ENCODE assay signal across 8 cellular contexts in genomic region chr14:23468704-23469126, GRCh38. TPM values are rescaled to one million over a fixed set of nuclear protein-coding genes. Genes with fewer than 3 reads are reported as not detected.
DNase-seq lines count a peak whose midpoint lies in the region; ATAC-seq and TF ChIP-seq lines count a peak whose summit lies in the region.

No MANE protein-coding gene starts in this region.

- peak overlapping the region; percentile 81 for H3K4me3 ChIP-seq in BLaER1
- H3K4me3 ChIP-seq in KMS-11 (IDR thresholded peaks at IDR 0.05; ENCODE audit: insufficient read depth, low read depth, low read length), result no peak overlapping the region
- H3K4me3 ChIP-seq in endocrine pancreas (ENCODE audit: control insufficient read depth, insufficient read depth, low read length), result peak overlapping the region; percentile 97
- H3K4me3 ChIP-seq in naive thymus-derived CD4-positive, alpha-beta T cell (ENCODE audit: low read length), result peak overlapping the region; percentile 55

- no peaks in the 10 kb centered on the region for H3K9me3 ChIP-seq in BLaER1
- H3K9me3 ChIP-seq in endocrine pancreas (ENCODE audit: control insufficient read depth, low read length), result no peaks in the 10 kb centered on the region
- H3K9me3 ChIP-seq in naive thymus-derived CD4-positive, alpha-beta T cell (ENCODE audit: control insufficient read depth in 2 of 3, low read length in 3 of 3), result no peaks in the 10 kb centered on the region

- no peak overlapping the region for H3K4me3 Mint-ChIP-seq in naive thymus-derived CD4-positive, alpha-beta T cell
- no peak overlapping the region for H3K4me3 Mint-ChIP-seq in chondrocyte (ENCODE audit: unreplicated experiment)

- no peak overlapping the region for H3K27ac Mint-ChIP-seq in naive thymus-derived CD4-positive, alpha-beta T cell
- no peak overlapping the region for H3K27ac Mint-ChIP-seq in chondrocyte (ENCODE audit: unreplicated experiment)

- H3K27me3 ChIP-seq in BLaER1, result no peaks in the 10 kb centered on the region
- H3K27me3 ChIP-seq in KMS-11 (ENCODE audit: insufficient read depth, low read depth), result no peaks in the 10 kb centered on the region
- no peaks in the 10 kb centered on the region for H3K27me3 ChIP-seq in endocrine pancreas (ENCODE audit: control insufficient read depth, insufficient read depth, low read length)
- H3K27me3 ChIP-seq in naive thymus-derived CD4-positive, alpha-beta T cell (ENCODE audit: control insufficient read depth in 2 of 2, insufficient read depth in 2 of 2, low read length in 2 of 2), result no peaks in the 10 kb centered on the region

- H3K9ac ChIP-seq in BLaER1 (no peak overlapping the region), KMS-11 (no peak overlapping the region), endocrine pancreas (ENCODE audit: control insufficient read depth, insufficient read depth, low read length) (no peak overlapping the region)

- H3K27ac ChIP-seq in BLaER1, result no peak overlapping the region; the same call in 1 of the 2 replicates
- H3K27ac ChIP-seq in KMS-11, result 0 out of 2 replicates have a peak overlapping the region, but pooled peaks have one; percentile 62
- H3K27ac ChIP-seq in naive thymus-derived CD4-positive, alpha-beta T cell (ENCODE audit: low read depth, low read length), result peak overlapping the region; percentile 94

- no peaks in the 10 kb centered on the region for H3K9me3 Mint-ChIP-seq in naive thymus-derived CD4-positive, alpha-beta T cell
- no peaks in the 10 kb centered on the region for H3K9me3 Mint-ChIP-seq in chondrocyte (ENCODE audit: low read depth)

- intact Hi-C loops in naive thymus-derived CD4-positive, alpha-beta T cell (cut with micrococcal nuclease), result loop anchor here (1.0 to 10.0 kb wide), 20 partner anchors 10 to 1206 kb away; partner anchors contain the start of genes ACIN1 (in 2 of the 2), C14orf119 (in 2 of the 2), PABPN1 (in 2 of the 2) and ZFHX2 (in 2 of the 2)

- no peaks in the 10 kb centered on the region for H3K27me3 Mint-ChIP-seq in naive thymus-derived CD4-positive, alpha-beta T cell
- H3K27me3 Mint-ChIP-seq in chondrocyte (ENCODE audit: low read depth), result no peaks in the 10 kb centered on the region

- no peaks in the 10 kb centered on the region for H3K79me2 ChIP-seq in KMS-11 (ENCODE audit: insufficient read depth, low read depth)

- H3K36me3 ChIP-seq in BLaER1, result peaks cover 32% of the 10 kb centered on the region
- no peaks in the 10 kb centered on the region for H3K36me3 ChIP-seq in KMS-11 (ENCODE audit: insufficient read depth)
- H3K36me3 ChIP-seq in endocrine pancreas (ENCODE audit: control insufficient read depth, insufficient read depth, low read length), result no peaks in the 10 kb centered on the region
- H3K36me3 ChIP-seq in naive thymus-derived CD4-positive, alpha-beta T cell (ENCODE audit: control insufficient read depth in 2 of 3, insufficient read depth in 3 of 3, low read length in 3 of 3), result peaks cover 0 to 26% (median 10%) of the 10 kb centered on the region in 3 experiments

- CTCF ChIA-PET in naive thymus-derived CD4-positive, alpha-beta T cell (lab: Charles Lee), result interaction anchor here (0.6 to 1.5 kb wide), 2 partner anchors 94 to 353 kb away, joined by 3 to 5 read pairs; no protein-coding TSS in a partner anchor

- TF ChIP-seq CTCF in KMS-11 (conservative IDR thresholded peaks at IDR 0.05; ENCODE audit: low read depth, low read length), result no peak
- TF ChIP-seq CTCF in chondrocyte (IDR thresholded peaks at IDR 0.05), result no peak

- H2AFZ ChIP-seq in KMS-11 (ENCODE audit: low read depth), result peak overlapping the region; percentile 73

- DNase-seq in naive thymus-derived CD4-positive, alpha-beta T cell, result peak in 1 of 9 donors; percentile 5
- no peak for DNase-seq in SHP77 (lab: John Stamatoyannopoulos, UW)
- DNase-seq in chondrocyte (ENCODE audit: low spot score), result no peak
- no peak for DNase-seq in NCI-H345 (lab: John Stamatoyannopoulos, UW)

- H3K36me3 Mint-ChIP-seq in naive thymus-derived CD4-positive, alpha-beta T cell, result peaks cover 6 to 11% (median 7%) of the 10 kb centered on the region in 5 donors
- H3K36me3 Mint-ChIP-seq in chondrocyte (ENCODE audit: low read depth), result peaks cover 4% of the 10 kb centered on the region

- H3K4me2 ChIP-seq in BLaER1 (peak overlapping the region; percentile 33), KMS-11 (no peak overlapping the region)

- POLR2A ChIA-PET in naive thymus-derived CD4-positive, alpha-beta T cell (lab: Charles Lee), result interaction anchor here (0.6 to 2.0 kb wide), 5 partner anchors 83 to 824 kb away, joined by 3 to 7 read pairs (median 5); partner anchors contain the start of gene PABPN1

- H3K4me1 ChIP-seq in BLaER1, result peaks cover 12% of the 10 kb centered on the region
- no peaks in the 10 kb centered on the region for H3K4me1 ChIP-seq in KMS-11 (ENCODE audit: low read depth, poor library complexity, severe bottlenecking)
- H3K4me1 ChIP-seq in endocrine pancreas (ENCODE audit: control insufficient read depth, insufficient read depth, low read length), result no peaks in the 10 kb centered on the region
- peaks cover 6 to 11% of the 10 kb centered on the region in 2 donors for H3K4me1 ChIP-seq in naive thymus-derived CD4-positive, alpha-beta T cell (ENCODE audit: control insufficient read depth in 2 of 2, insufficient read depth in 2 of 2, low read length in 2 of 2)

- no peak for ATAC-seq in naive thymus-derived CD4-positive, alpha-beta T cell
- no peak for ATAC-seq in HG03565 (IDR thresholded peaks at IDR 0.05; ENCODE audit: unreplicated experiment)

- H4K20me1 ChIP-seq in BLaER1, result peaks cover 23% of the 10 kb centered on the region; the same call in 1 of the 2 replicates
- no peaks in the 10 kb centered on the region for H4K20me1 ChIP-seq in KMS-11 (ENCODE audit: insufficient read depth)

- peaks cover 7 to 10% (median 7%) of the 10 kb centered on the region in 7 donors for H3K4me1 Mint-ChIP-seq in naive thymus-derived CD4-positive, alpha-beta T cell
- no peaks in the 10 kb centered on the region for H3K4me1 Mint-ChIP-seq in chondrocyte (ENCODE audit: low read depth)

RNA-seq across cellular contexts. Expression of gene NGDN, which starts 0.8 kb away (rescaled TPM):
- total RNA-seq in naive thymus-derived CD4-positive, alpha-beta T cell, result 100 to 1,000 TPM in 1 of 5 experiments, 10 to 100 TPM in 4; 52.9 to 152 (median 74.0) TPM
- polyA plus RNA-seq in naive thymus-derived CD4-positive, alpha-beta T cell, result 100 to 1,000 TPM; 101 to 112 TPM
- total RNA-seq in chondrocyte, result 23.2 to 25.2 TPM (median 23.5 TPM) in 3 replicates

RNA-seq across cellular contexts. Expression of gene MYH7, which starts 33.3 kb away (rescaled TPM):
- not detected for total RNA-seq in naive thymus-derived CD4-positive, alpha-beta T cell
- not detected for polyA plus RNA-seq in naive thymus-derived CD4-positive, alpha-beta T cell
- not detected in 3 replicates for total RNA-seq in chondrocyte
